ENCODE assay signal across 8 cellular contexts in genomic region chr3:197750396-197750831, GRCh38.
DNase-seq lines count a peak whose midpoint lies in the region; ATAC-seq and TF ChIP-seq lines count a peak whose summit lies in the region.

No MANE protein-coding gene starts in this region.

- no peaks in the 10 kb centered on the region for H3K36me3 ChIP-seq in BLaER1

- H3K9me3 Mint-ChIP-seq in nephron progenitor cell = no peaks in the 10 kb centered on the region

- DNase-seq in RKO (ENCODE audit: low spot score) (peak; percentile 70), activated gamma-delta T cell treated with Interleukin-2 at 50 U/mL for 16 hours (peak; percentile 57), foreskin fibroblast (peak; percentile 66 to 88), nephron progenitor cell (peak; percentile 66), superior temporal gyrus (ENCODE audit: extremely low spot score) (peak; percentile 77)

- peaks cover 23% of the 10 kb centered on the region for H3K4me1 Mint-ChIP-seq in nephron progenitor cell

- peak overlapping the region; percentile 99 for H3K4me3 Mint-ChIP-seq in nephron progenitor cell

- ATAC-seq in GM19324 (IDR thresholded peaks at IDR 0.05; ENCODE audit: low FRiP score, unreplicated experiment) = peak; percentile 43
- ATAC-seq in HG03460 (IDR thresholded peaks at IDR 0.05; ENCODE audit: unreplicated experiment) = peak; percentile 37

- H3K9ac ChIP-seq in BLaER1 = peak overlapping the region; percentile 93

- H3K27me3 Mint-ChIP-seq in nephron progenitor cell (ENCODE audit: low read depth, poor library complexity) = peaks cover 2% of the 10 kb centered on the region

- peak overlapping the region; percentile 10 for H3K27ac Mint-ChIP-seq in nephron progenitor cell

- TF ChIP-seq CTCF in foreskin fibroblast (IDR thresholded peaks at IDR 0.05; ENCODE audit: low read depth, low read length) (peak; percentile 8), nephron progenitor cell (IDR thresholded peaks at IDR 0.05) (no peak)

- peak overlapping the region; percentile 87 for H3K27ac ChIP-seq in BLaER1

- H3K4me1 ChIP-seq in BLaER1 = peaks cover 42% of the 10 kb centered on the region

- no peaks in the 10 kb centered on the region for H3K9me3 ChIP-seq in BLaER1

- H3K4me3 ChIP-seq in BLaER1 (peak overlapping the region; percentile 79), foreskin fibroblast (ENCODE audit: low read depth in 1 of 2, low read length in 2 of 2) (peak overlapping the region; percentile 54 to 86)

- no peaks in the 10 kb centered on the region for H3K36me3 Mint-ChIP-seq in nephron progenitor cell (ENCODE audit: low read depth)

- peaks cover 51% of the 10 kb centered on the region for H4K20me1 ChIP-seq in BLaER1

- H3K27me3 ChIP-seq in BLaER1 = no peaks in the 10 kb centered on the region

- peak overlapping the region; percentile 95 for H3K4me2 ChIP-seq in BLaER1

Comparison
In these comparisons a context has a peak if more than half of its experiments do, and no peak if none do; other contexts are left out.
1. Peak in every context shown above with its lines: DNase-seq, ATAC-seq, H3K4me3 ChIP-seq and H3K27ac ChIP-seq.